Comparison of ENCODE assay signal across 19 cellular contexts in the genomic region with DNA sequence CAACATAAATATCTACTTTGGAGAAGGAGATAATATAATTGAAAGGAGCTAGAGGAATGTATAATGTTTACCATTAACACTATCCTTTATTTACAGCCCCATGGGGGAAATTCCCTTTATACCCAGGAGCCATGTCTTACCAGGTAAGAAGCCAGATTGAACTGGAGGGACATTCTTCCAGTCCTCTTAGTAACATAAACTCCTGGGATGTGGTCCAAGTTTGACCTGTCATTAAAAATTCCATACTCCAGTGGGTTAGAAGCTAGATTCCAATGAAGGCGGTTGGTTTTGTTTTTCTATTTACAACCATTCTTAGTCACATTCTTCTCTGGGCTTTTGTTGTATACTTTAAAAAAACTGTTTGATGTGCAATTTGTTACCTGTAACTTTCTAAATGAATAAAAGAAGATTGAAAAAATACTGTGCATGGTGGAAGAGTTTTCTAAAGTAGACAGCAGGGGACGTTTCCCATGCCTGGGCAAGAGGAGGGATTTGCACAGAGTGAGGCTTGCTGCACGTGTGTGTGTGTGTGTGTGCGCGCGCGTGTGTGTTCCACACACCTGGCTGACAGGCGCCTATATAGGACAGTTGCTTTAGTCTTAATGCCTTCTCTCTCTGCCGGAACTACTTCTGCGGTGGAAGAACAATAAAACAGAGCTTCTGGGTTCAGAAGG. TPM values are rescaled to one million over a fixed set of nuclear protein-coding genes. Genes with fewer than 3 reads are reported as not detected.
DNase-seq lines count a peak whose midpoint lies in the region; ATAC-seq, FAIRE-seq and TF ChIP-seq lines count a peak whose summit lies in the region.
"Had no signal": no experiment of that assay in that cellular context is flagged by ENCODE, and none has a peak within 500 bp of the region (broad histone marks: within the 10 kb centered on the region; RNA-seq: fewer than 3 reads in every experiment).

No MANE protein-coding gene starts in this region.

- POLR2A ChIA-PET in A549 (lab: Yijun Ruan, JAX) = no interaction called here

- FAIRE-seq in A549 (lab: Jason Lieb, UNC) = no peak
- FAIRE-seq: pancreas had no signal

- 78% methylated on average over 10 of the region's 10 CpGs for WGBS in A549 (ENCODE audit: missing lambda C conversion rate)

- peak overlapping the region; percentile 71 for H3K4me2 ChIP-seq in A549

- H3K36me3 Mint-ChIP-seq in T-helper 17 cell (ENCODE audit: low read depth) = peaks cover 3% of the 10 kb centered on the region

- in situ Hi-C loops in brain microvascular endothelial cell (cut with HindIII; ENCODE audit: low pct_ligation_motif_present, low sequenced_read_pairs) = no loop called here

- CTCF ChIA-PET in A549 (lab: Yijun Ruan, JAX) = interaction anchor here (0.6 to 2.6 kb wide), 4 partner anchors 8 to 485 kb away, joined by 3 to 11 read pairs (median 4); no protein-coding TSS in a partner anchor

- intact Hi-C loops in left colon (cut with DNase I, micrococcal nuclease) = no loop called here

- H3K27ac Mint-ChIP-seq in T-helper 17 cell = no peak overlapping the region
- H3K27ac Mint-ChIP-seq: activated CD8-positive, alpha-beta memory T cell treated with anti-CD3 and anti-CD28 coated beads, Interleukin-2, amount 10 ng/mL, durations not matched to agents 7 days and 5 days had no signal

- peaks cover 3% of the 10 kb centered on the region for H3K4me1 Mint-ChIP-seq in T-helper 17 cell

- no peak overlapping the region for H3K4me3 Mint-ChIP-seq in T-helper 17 cell
- H3K4me3 Mint-ChIP-seq: activated CD8-positive, alpha-beta memory T cell treated with anti-CD3 and anti-CD28 coated beads, Interleukin-2, amount 10 ng/mL, durations not matched to agents 7 days and 5 days had no signal

- no peaks in the 10 kb centered on the region for H3K9me3 ChIP-seq in A549
- no peaks in the 10 kb centered on the region for H3K9me3 ChIP-seq in WERI-Rb-1 (ENCODE audit: severe bottlenecking)
- H3K9me3 ChIP-seq in T-helper 17 cell (ENCODE audit: control insufficient read depth, low read length, poor library complexity, severe bottlenecking) = no peaks in the 10 kb centered on the region
- H3K9me3 ChIP-seq: esophagus muscularis mucosa, pancreas, testis had no signal

- TF ChIP-seq CTCF in A549 (IDR thresholded peaks at IDR 0.05) (no peak), brain microvascular endothelial cell (IDR thresholded peaks at IDR 0.05; ENCODE audit: low read depth, low read length, missing control alignments) (no peak), WERI-Rb-1 (IDR thresholded peaks at IDR 0.05; ENCODE audit: low read depth, low read length) (no peak)

- peaks cover 72% of the 10 kb centered on the region for H3K27me3 Mint-ChIP-seq in T-helper 17 cell

- H3K36me3 ChIP-seq in brain microvascular endothelial cell (replicated peaks) (no peaks in the 10 kb centered on the region), WERI-Rb-1 (no peaks in the 10 kb centered on the region)
- H3K36me3 ChIP-seq: esophagus muscularis mucosa, pancreas had no signal

- H3K27me3 ChIP-seq in brain microvascular endothelial cell (replicated peaks) (no peaks in the 10 kb centered on the region), WERI-Rb-1 (ENCODE audit: insufficient read depth, low read depth, severe bottlenecking) (no peaks in the 10 kb centered on the region)
- H3K27me3 ChIP-seq: pancreas, testis had no signal

- TF ChIP-seq EP300 in A549 (IDR thresholded peaks at IDR 0.05) = no peak

- H3K27ac ChIP-seq in A549 (0 out of 6 replicates have a peak overlapping the region, but pooled peaks of 1 of the 2 experiments have one; percentile 12), brain microvascular endothelial cell (no peak overlapping the region), WERI-Rb-1 (no peak overlapping the region)
- H3K27ac ChIP-seq: esophagus muscularis mucosa, pancreas, testis, VCaP had no signal

- DNase-seq in A549 (ENCODE audit: low read depth in 1 of 2, low spot score in 1 of 2) (no peak), HT-29 (ENCODE audit: low spot score) (peak; percentile 69), brain microvascular endothelial cell (peak; percentile 25), left colon (no peak), NCI-H187 treated with DMSO at 0.1 percent for 48 hours (lab: John Stamatoyannopoulos, UW) (no peak), WERI-Rb-1 (no peak), T-helper 17 cell (no peak), HUDEP-2 (lab: John Stamatoyannopoulos, UW; ENCODE audit: unreplicated experiment in 76 of 76) (no peak)
- DNase-seq: activated CD8-positive, alpha-beta memory T cell treated with anti-CD3 and anti-CD28 coated beads, Interleukin-2, amount 10 ng/mL, durations not matched to agents 7 days and 5 days; activated naive CD4-positive, alpha-beta T cell treated with Interleukin-2 at 50 U/mL for 16 hours; cerebellar nuclear complex; DMS153; KBM-7; mesendoderm; NCI-H526 treated with DMSO at 0.1 percent for 48 hours; pancreas; testis had no signal

- peak overlapping the region; percentile 63; the same call in 1 of the 3 replicates for H3K4me3 ChIP-seq in A549
- H3K4me3 ChIP-seq in brain microvascular endothelial cell (ENCODE audit: low read depth, low read length) = no peak overlapping the region
- no peak overlapping the region for H3K4me3 ChIP-seq in WERI-Rb-1 (ENCODE audit: low read depth, low read length)
- H3K4me3 ChIP-seq: testis had no signal

- TF ChIP-seq RAD21 in A549 (conservative IDR thresholded peaks at IDR 0.05 in 1 of 2, IDR thresholded peaks at IDR 0.05 in 1 of 2) = no peak

- TF ChIP-seq POLR2A in A549 (IDR thresholded peaks at IDR 0.05; ENCODE audit: low read length) = no peak

- ATAC-seq in A549 (no peak), left colon (peak; percentile 22), T-helper 17 cell (no peak)
- ATAC-seq: activated CD8-positive, alpha-beta memory T cell treated with anti-CD3 and anti-CD28 coated beads, Interleukin-2, amount 10 ng/mL, durations not matched to agents 7 days and 5 days; pancreas had no signal

- H3K4me1 ChIP-seq in A549 = peaks cover 60% of the 10 kb centered on the region

TF ChIP-seq in A549, 52 proteins besides CTCF, POLR2A, EP300 and RAD21:
- TF ChIP-seq GATA3 (IDR thresholded peaks at IDR 0.05; ENCODE audit: borderline replicate concordance) (no peak), ZFP36 (IDR thresholded peaks at IDR 0.05; ENCODE audit: borderline replicate concordance, partially characterized antibody) (no peak), EHMT2 (IDR thresholded peaks at IDR 0.05; ENCODE audit: low read depth) (no peak), BHLHE40 (IDR thresholded peaks at IDR 0.05; ENCODE audit: low read depth, low read length) (no peak), KDM1A (IDR thresholded peaks at IDR 0.05; ENCODE audit: low read depth) (no peak), HOXA7 (CRISPR knock-in tag; IDR thresholded peaks at IDR 0.05) (no peak), FOXS1 (CRISPR knock-in tag; IDR thresholded peaks at IDR 0.05) (no peak), PHF8 (IDR thresholded peaks at IDR 0.05; ENCODE audit: borderline replicate concordance, low read depth) (no peak)
- TF ChIP-seq, protein P1, sequence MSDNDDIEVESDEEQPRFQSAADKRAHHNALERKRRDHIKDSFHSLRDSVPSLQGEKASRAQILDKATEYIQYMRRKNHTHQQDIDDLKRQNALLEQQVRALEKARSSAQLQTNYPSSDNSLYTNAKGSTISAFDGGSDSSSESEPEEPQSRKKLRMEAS (IDR thresholded peaks at IDR 0.05) = no peak
- TF ChIP-seq, protein P2, sequence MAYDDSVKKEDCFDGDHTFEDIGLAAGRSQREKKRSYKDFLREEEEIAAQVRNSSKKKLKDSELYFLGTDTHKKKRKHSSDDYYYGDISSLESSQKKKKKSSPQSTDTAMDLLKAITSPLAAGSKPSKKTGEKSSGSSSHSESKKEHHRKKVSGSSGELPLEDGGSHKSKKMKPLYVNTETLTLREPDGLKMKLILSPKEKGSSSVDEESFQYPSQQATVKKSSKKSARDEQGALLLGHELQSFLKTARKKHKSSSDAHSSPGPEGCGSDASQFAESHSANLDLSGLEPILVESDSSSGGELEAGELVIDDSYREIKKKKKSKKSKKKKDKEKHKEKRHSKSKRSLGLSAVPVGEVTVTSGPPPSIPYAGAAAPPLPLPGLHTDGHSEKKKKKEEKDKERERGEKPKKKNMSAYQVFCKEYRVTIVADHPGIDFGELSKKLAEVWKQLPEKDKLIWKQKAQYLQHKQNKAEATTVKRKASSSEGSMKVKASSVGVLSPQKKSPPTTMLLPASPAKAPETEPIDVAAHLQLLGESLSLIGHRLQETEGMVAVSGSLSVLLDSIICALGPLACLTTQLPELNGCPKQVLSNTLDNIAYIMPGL (CRISPR knock-in tag; IDR thresholded peaks at IDR 0.05; ENCODE audit: borderline replicate concordance) = no peak
- TF ChIP-seq, protein P3, sequence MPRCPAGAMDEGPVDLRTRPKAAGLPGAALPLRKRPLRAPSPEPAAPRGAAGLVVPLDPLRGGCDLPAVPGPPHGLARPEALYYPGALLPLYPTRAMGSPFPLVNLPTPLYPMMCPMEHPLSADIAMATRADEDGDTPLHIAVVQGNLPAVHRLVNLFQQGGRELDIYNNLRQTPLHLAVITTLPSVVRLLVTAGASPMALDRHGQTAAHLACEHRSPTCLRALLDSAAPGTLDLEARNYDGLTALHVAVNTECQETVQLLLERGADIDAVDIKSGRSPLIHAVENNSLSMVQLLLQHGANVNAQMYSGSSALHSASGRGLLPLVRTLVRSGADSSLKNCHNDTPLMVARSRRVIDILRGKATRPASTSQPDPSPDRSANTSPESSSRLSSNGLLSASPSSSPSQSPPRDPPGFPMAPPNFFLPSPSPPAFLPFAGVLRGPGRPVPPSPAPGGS (IDR thresholded peaks at IDR 0.05) = no peak

RNA-seq across cellular contexts. Expression of a gene that starts 2.0 kb away (rescaled TPM):
- polyA plus RNA-seq in A549 (2011; rRNA removed) (18.2 and 20.7 TPM in 2 replicates), A549 (2017; fragmentation: RNase III; extraction: RNeasy Plus Mini Kit Qiagen cat#74134 plus additional on column Dnase treatment) (10.7 to 12.8 TPM (median 10.9 TPM) in 3 replicates)
- polyA plus RNA-seq in A549 (2012; cell fraction: cytosol; rRNA removed) = 4.4 and 5.1 TPM in 2 replicates
- polyA plus RNA-seq in A549 (2012; cell fraction: nucleus; rRNA removed) = 4.2 and 7.4 TPM in 2 replicates
- 44.9 TPM in 2 replicates for polyA minus RNA-seq in A549 (2011; rRNA and poly(A)+ RNA removed)
- total RNA-seq in HT-29 (2014; rRNA removed; shearing (Covaris generic)) = 1.4 and 2.1 TPM in 2 replicates
- total RNA-seq in left colon (10 to 100 TPM; 45.2 to 57.6 TPM), T-helper 17 cell (under 1 TPM in 1 of 2 donors, not detected in 1; 0.05 TPM)

Comparison
In these comparisons a context has a peak if more than half of its experiments do, and no peak if none do; other contexts are left out.
1. DNase-seq: peak in HT-29 (single experiment) and brain microvascular endothelial cell (single experiment); none in A549 (0 of 2), left colon (0 of 2), NCI-H187 treated with DMSO at 0.1 percent for 48 hours (single experiment), WERI-Rb-1 (single experiment), T-helper 17 cell (0 of 3) and HUDEP-2 (0 of 76).
2. RNA of a gene that starts 2.0 kb away (total RNA-seq): 45.2 to 57.6 TPM in left colon; 1.4 to 2.1 TPM in HT-29 and 0.05 TPM in T-helper 17 cell; every median in the first group is over 10 times any median in the second.